In genomic region chr2:178072383-178073301, GRCh38 we compare ENCODE assay signal across 9 cellular contexts. TPM values are rescaled to one million over a fixed set of nuclear protein-coding genes. Genes with fewer than 3 reads are reported as not detected.
DNase-seq lines count a peak whose midpoint lies in the region; TF ChIP-seq lines count a peak whose summit lies in the region.
"Had no signal": no experiment of that assay in that cellular context is flagged by ENCODE, and none has a peak within 500 bp of the region (broad histone marks: within the 10 kb centered on the region; RNA-seq: fewer than 3 reads in every experiment).

TSS of gene PDE11A (minus strand) at chr2:178072777. CDS start at chr2:178072437, 340 bp downstream.

- H3K9ac ChIP-seq in NT2/D1 (ENCODE audit: insufficient read length, low read depth): peak within 1 kb of the TSS; percentile 75
- H3K9ac ChIP-seq: BLaER1 treated with 17β-estradiol and CSF1 and Interleukin-3, amounts not matched to agents 10 nM and 100 nM had no signal

- H3K4me1 ChIP-seq in NT2/D1 (ENCODE audit: insufficient read depth, insufficient read length) (peaks cover 4% of the 10 kb centered on the region), adrenal gland (replicated peaks in 1 of 2) (peaks cover 3 to 9% of the 10 kb centered on the region in 2 donors), left ventricle myocardium inferior (peaks cover 14% of the 10 kb centered on the region)

- H3K9me3 ChIP-seq in NT2/D1 (ENCODE audit: insufficient read depth, low read length) (no peaks in the 10 kb centered on the region), adrenal gland (replicated peaks in 1 of 3) (no peaks in the 10 kb centered on the region), left ventricle myocardium inferior (replicated peaks) (no peaks in the 10 kb centered on the region)

- intact Hi-C loops in adrenal gland (cut with DNase I) (no loop called here), left ventricle myocardium inferior (cut with micrococcal nuclease) (no loop called here), posterior vena cava (cut with DNase I) (no loop called here)

- H3K27me3 ChIP-seq in NT2/D1 (ENCODE audit: insufficient read depth, insufficient read length): peaks cover 34% of the 10 kb centered on the region
- H3K27me3 ChIP-seq in adrenal gland: no peaks in the 10 kb centered on the region
- peaks cover 34% of the 10 kb centered on the region for H3K27me3 ChIP-seq in left ventricle myocardium inferior (ENCODE audit: low read depth)
- H3K27me3 ChIP-seq: BLaER1 treated with 17β-estradiol and CSF1 and Interleukin-3, amounts not matched to agents 10 nM and 100 nM had no signal

- H3K36me3 ChIP-seq in NT2/D1 (ENCODE audit: insufficient read depth, insufficient read length, low read length): no peaks in the 10 kb centered on the region
- H3K36me3 ChIP-seq in adrenal gland (replicated peaks in 1 of 2): no peaks in the 10 kb centered on the region
- H3K36me3 ChIP-seq in left ventricle myocardium inferior: no peaks in the 10 kb centered on the region
- H3K36me3 ChIP-seq: BLaER1 treated with 17β-estradiol and CSF1 and Interleukin-3, amounts not matched to agents 10 nM and 100 nM had no signal

- peak within 1 kb of the TSS; percentile 63 for H3K4me3 ChIP-seq in NT2/D1 (ENCODE audit: insufficient read length, low read depth)
- H3K4me3 ChIP-seq in adrenal gland: peak within 1 kb of the TSS in 2 of 4 donors; percentile 29 to 31
- H3K4me3 ChIP-seq in left ventricle myocardium inferior: peak within 1 kb of the TSS; percentile 66
- H3K4me3 ChIP-seq: BLaER1 treated with 17β-estradiol and CSF1 and Interleukin-3, amounts not matched to agents 10 nM and 100 nM had no signal

- DNase-seq in SIG-M5 treated with dmso at 0.1 percent for 504 hours (lab: John Stamatoyannopoulos, UW; ENCODE audit: unreplicated experiment) (peak; percentile 16), SIG-M5 (lab: John Stamatoyannopoulos, UW) (no peak), HS-5 (ENCODE audit: low read depth) (peak; percentile 57), NT2/D1 (ENCODE audit: low read depth, low spot score) (peak; percentile 66), adrenal gland (peak; percentile 76 to 93 (median 90)), left ventricle myocardium inferior (peak; percentile 72), posterior vena cava (ENCODE audit: low spot score) (peak; percentile 93), GF-D8 (lab: John Stamatoyannopoulos, UW) (no peak)

- WGBS in adrenal gland, 4 donors: 2 to 8% (median 4%) methylated on average over 18 to 44 of the region's 44 CpGs

- H3K27ac ChIP-seq in adrenal gland (no peak within 1 kb of the TSS), left ventricle myocardium inferior (replicated peaks) (peak within 1 kb of the TSS; percentile 59)
- H3K27ac ChIP-seq: BLaER1 treated with 17β-estradiol and CSF1 and Interleukin-3, amounts not matched to agents 10 nM and 100 nM had no signal

- peak in 1 of 2 donors; percentile 59 for TF ChIP-seq POLR2A in adrenal gland (IDR thresholded peaks at IDR 0.05)

- TF ChIP-seq CTCF in adrenal gland (IDR thresholded peaks at IDR 0.05) (no peak), left ventricle myocardium inferior (IDR thresholded peaks at IDR 0.05; ENCODE audit: borderline replicate concordance) (no peak)

RNA-seq across cellular contexts. Expression of gene PDE11A, which starts in this region (rescaled TPM):
- total RNA-seq in adrenal gland: 1 to 10 TPM in 1 of 8 donors, under 1 TPM in 7; 0.26 to 1.0 (median 0.58) TPM
- polyA plus RNA-seq in adrenal gland: under 1 TPM; 0.26 to 0.80 (median 0.40) TPM
- 2.5 TPM for total RNA-seq in left ventricle myocardium inferior
- 1 to 10 TPM; 1.1 to 1.4 TPM for total RNA-seq in posterior vena cava

Comparison
In these comparisons a context has a peak if more than half of its experiments do, and no peak if none do; other contexts are left out.
1. DNase-seq: peak in SIG-M5 treated with dmso at 0.1 percent for 504 hours (single experiment), HS-5 (single experiment), NT2/D1 (single experiment), adrenal gland (7 of 7), left ventricle myocardium inferior (single experiment) and posterior vena cava (single experiment); none in SIG-M5 (single experiment) and GF-D8 (single experiment).